18 cellular contexts compared by ENCODE assay signal in the genomic region with DNA sequence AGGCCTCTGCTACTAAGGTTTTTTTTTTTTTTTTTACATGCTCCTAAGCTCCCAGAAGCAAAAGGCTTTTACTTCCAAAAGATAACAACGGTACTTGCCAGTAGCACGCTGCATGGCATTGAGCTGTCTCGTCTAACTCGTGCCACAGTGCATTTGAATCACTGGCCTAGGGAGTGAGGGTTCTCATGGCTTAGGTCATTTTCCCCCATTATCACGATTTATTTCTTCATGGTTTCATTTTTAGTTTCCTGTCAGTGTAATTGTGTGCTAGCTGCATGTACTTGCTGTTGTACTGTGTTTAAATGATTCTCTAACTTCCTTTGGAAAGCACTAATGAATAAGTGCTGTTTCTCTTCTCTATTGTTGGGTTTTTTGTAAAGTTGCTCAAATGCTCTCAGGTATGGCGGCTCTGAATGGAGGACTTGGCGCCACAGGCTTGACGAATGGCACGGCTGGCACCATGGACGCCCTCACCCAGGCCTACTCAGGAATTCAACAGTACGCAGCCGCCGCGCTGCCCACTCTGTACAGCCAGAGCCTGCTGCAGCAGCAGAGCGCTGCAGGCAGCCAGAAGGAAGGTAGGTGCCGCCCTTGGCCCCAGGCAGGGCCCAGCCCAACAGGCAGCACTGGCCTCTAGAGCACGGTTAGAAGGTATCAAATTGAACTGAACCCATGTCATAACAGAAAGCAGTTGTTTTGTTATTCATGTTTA.
DNase-seq lines count a peak whose midpoint lies in the region; ATAC-seq and TF ChIP-seq lines count a peak whose summit lies in the region.
"Had no signal": no experiment of that assay in that cellular context is flagged by ENCODE, and none has a peak within 500 bp of the region (broad histone marks: within the 10 kb centered on the region; RNA-seq: fewer than 3 reads in every experiment).

No MANE protein-coding gene starts in this region.

- 89 to 92% (median 91%) methylated on average over 17 of the region's 17 CpGs for WGBS in ovary, 3 donors

- H3K9me3 Mint-ChIP-seq in activated T-cell treated with anti-CD3 and anti-CD28 coated beads, Interleukin-2, amount 50 U/mL, for 4 hours: no peaks in the 10 kb centered on the region
- H3K9me3 Mint-ChIP-seq: CD14-positive monocyte had no signal

- peaks cover 68% of the 10 kb centered on the region for H3K36me3 Mint-ChIP-seq in activated T-cell treated with anti-CD3 and anti-CD28 coated beads, Interleukin-2, amount 50 U/mL, for 4 hours (ENCODE audit: insufficient read depth)
- peaks cover 19% of the 10 kb centered on the region for H3K36me3 Mint-ChIP-seq in T-helper 17 cell (ENCODE audit: low read depth)

- H3K4me1 Mint-ChIP-seq in activated T-cell treated with anti-CD3 and anti-CD28 coated beads, Interleukin-2, amount 50 U/mL, for 4 hours (ENCODE audit: low read depth): peaks cover 58% of the 10 kb centered on the region
- H3K4me1 Mint-ChIP-seq in T-helper 17 cell: peaks cover 40% of the 10 kb centered on the region
- H3K4me1 Mint-ChIP-seq: CD14-positive monocyte had no signal

- H3K27ac ChIP-seq in ovary: no peak overlapping the region
- H3K27ac ChIP-seq: right atrium auricular region, SJCRH30, tibial artery had no signal

- no peak for DNase-seq in activated T-cell treated with anti-CD3 and anti-CD28 coated beads, Interleukin-2, amount 50 U/mL, for 4 hours
- DNase-seq in activated T-cell treated with anti-CD3 and anti-CD28 coated beads, Interleukin-2, amount 50 U/mL, for 1 hour: no peak
- DNase-seq in T-helper 17 cell: no peak
- DNase-seq in dermis blood vessel endothelial cell: peak; percentile 7
- peak in 6 of 10 donors; percentile 52 to 93 (median 78) for DNase-seq in posterior cingulate gyrus
- no peak for DNase-seq in ovary
- no peak for DNase-seq in NCI-H146 (lab: John Stamatoyannopoulos, UW)
- DNase-seq in activated effector memory CD4-positive, alpha-beta T cell treated with Interleukin-2 at 50 U/mL for 16 hours: no peak
- DNase-seq: aorta, cerebellar nuclear complex, IMR-90, midbrain, nucleus accumbens, SJCRH30, tibial artery had no signal

- no peaks in the 10 kb centered on the region for H3K27me3 Mint-ChIP-seq in activated T-cell treated with anti-CD3 and anti-CD28 coated beads, Interleukin-2, amount 50 U/mL, for 4 hours (ENCODE audit: low read depth)
- no peaks in the 10 kb centered on the region for H3K27me3 Mint-ChIP-seq in T-helper 17 cell

- ATAC-seq in activated T-cell treated with anti-CD3 and anti-CD28 coated beads, Interleukin-2, amount 50 U/mL, for 4 hours: peak; percentile 19 to 28
- ATAC-seq in T-helper 17 cell: no peak
- ATAC-seq: Panc1 had no signal

- H3K27ac Mint-ChIP-seq in T-helper 17 cell: peak overlapping the region; percentile 96

- no peaks in the 10 kb centered on the region for H3K4me1 ChIP-seq in ovary (ENCODE audit: insufficient read depth)
- H3K4me1 ChIP-seq: right atrium auricular region, SJCRH30, tibial artery had no signal

- no peaks in the 10 kb centered on the region for H3K36me3 ChIP-seq in ovary

- no peak for TF ChIP-seq POLR2A in ovary (IDR thresholded peaks at IDR 0.05)

- H3K9me3 ChIP-seq in T-helper 17 cell (ENCODE audit: control insufficient read depth, low read length, poor library complexity, severe bottlenecking) (no peaks in the 10 kb centered on the region), ovary (no peaks in the 10 kb centered on the region)
- H3K9me3 ChIP-seq: right atrium auricular region, SJCRH30, tibial artery had no signal

- intact Hi-C loops in posterior cingulate gyrus (cut with DNase I) (no loop called here), ovary (cut with DNase I) (no loop called here)

- TF ChIP-seq CTCF in ovary (IDR thresholded peaks at IDR 0.05): no peak

- H3K4me3 ChIP-seq in ovary: no peak overlapping the region
- H3K4me3 ChIP-seq: right atrium auricular region, SJCRH30, tibial artery had no signal

- H3K4me3 Mint-ChIP-seq in activated T-cell treated with anti-CD3 and anti-CD28 coated beads, Interleukin-2, amount 50 U/mL, for 4 hours: no peak overlapping the region
- peak overlapping the region; percentile 58 for H3K4me3 Mint-ChIP-seq in T-helper 17 cell
- H3K4me3 Mint-ChIP-seq: CD14-positive monocyte had no signal

- H3K27me3 ChIP-seq in ovary: no peaks in the 10 kb centered on the region
- H3K27me3 ChIP-seq: right atrium auricular region, SJCRH30, tibial artery had no signal

- TF ChIP-seq EP300 in ovary (IDR thresholded peaks at IDR 0.05): no peak

Comparison
In these comparisons a context has a peak if more than half of its experiments do, and no peak if none do; other contexts are left out.
1. DNase-seq: peak in dermis blood vessel endothelial cell (single experiment) and posterior cingulate gyrus (6 of 10); none in activated T-cell treated with anti-CD3 and anti-CD28 coated beads, Interleukin-2, amount 50 U/mL, for 4 hours (single experiment), activated T-cell treated with anti-CD3 and anti-CD28 coated beads, Interleukin-2, amount 50 U/mL, for 1 hour (single experiment), T-helper 17 cell (0 of 3), ovary (0 of 5), NCI-H146 (single experiment) and activated effector memory CD4-positive, alpha-beta T cell treated with Interleukin-2 at 50 U/mL for 16 hours (single experiment).